ENCODE assay signal across 27 cellular contexts in the genomic region with DNA sequence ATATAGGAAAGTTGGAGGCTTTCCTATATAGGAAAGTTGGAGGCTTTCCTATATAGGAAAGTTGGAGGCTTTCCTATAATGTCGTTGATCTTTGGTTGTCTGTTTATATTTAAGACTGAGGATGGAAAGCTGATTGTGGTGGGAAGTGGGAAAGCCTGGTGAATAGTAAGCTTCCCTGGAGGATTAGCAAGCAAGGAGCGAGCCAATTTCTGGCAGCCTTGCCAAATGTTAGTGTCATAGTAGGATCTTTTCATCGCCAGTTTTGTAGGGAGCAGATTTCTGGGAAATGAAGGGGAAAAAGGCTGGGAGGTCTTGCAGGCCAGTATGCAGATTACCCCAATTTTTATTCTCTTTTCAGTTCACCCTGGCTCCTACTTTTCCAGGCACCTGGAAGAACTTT.
"Had no signal": no experiment of that assay in that cellular context is flagged by ENCODE, and none has a peak within 500 bp of the region (broad histone marks: within the 10 kb centered on the region; RNA-seq: fewer than 3 reads in every experiment).

No MANE protein-coding gene starts in this region.

- FAIRE-seq: frontal cortex, islet of Langerhans had no signal

- H3K36me3 ChIP-seq: adrenal gland, left ventricle myocardium inferior, neutrophil, ovary, stomach, suprapubic skin, tibial artery, upper lobe of right lung had no signal

- H3K27ac ChIP-seq: adrenal gland, left ventricle myocardium inferior, neutrophil, ovary, stomach, suprapubic skin, tibial artery, upper lobe of right lung had no signal

- ATAC-seq: effector memory CD8-positive, alpha-beta T cell; sciatic nerve; stimulated activated naive B cell treated with anti-CD40 and anti-IgM and Interleukin-4, amounts not matched to agents 10 μg/mL and 1 μg/mL and 100 μg/mL, for 72 hours; upper lobe of right lung had no signal

- DNase-seq: activated CD4-positive, alpha-beta T cell treated with anti-CD3 and anti-CD28 coated beads for 4 hours; activated CD4-positive, alpha-beta T cell treated with anti-CD3 and anti-CD28 coated beads, Interleukin-2, amount 50 U/mL, for 4 hours; activated CD8-positive, alpha-beta memory T cell treated with anti-CD3 and anti-CD28 coated beads for 24 hours; activated effector memory CD4-positive, alpha-beta T cell treated with Interleukin-2 at 50 U/mL for 16 hours; activated naive CD4-positive, alpha-beta T cell treated with Interleukin-2 at 50 U/mL for 16 hours; adrenal gland; aorta; cortex of kidney; effector memory CD8-positive, alpha-beta T cell; erythroblast; left ventricle myocardium inferior; naive B cell; nephron progenitor cell; ovary; retina; stimulated activated CD4-positive, alpha-beta T cell treated with anti-CD3 and anti-CD28 coated beads, Interleukin-1b, Interleukin-23, amount 100 ng/mL, for 48 hours; stimulated activated naive B cell treated with anti-CD40 and anti-IgM and Interleukin-4, amounts not matched to agents 10 μg/mL and 1 μg/mL and 100 μg/mL, for 72 hours; stomach; T-helper 1 cell; tibial artery; upper lobe of right lung had no signal

- H3K4me1 ChIP-seq: adrenal gland, upper lobe of right lung had no signal

- H3K4me3 ChIP-seq: adrenal gland, left ventricle myocardium inferior, ovary, smooth muscle cell, stomach, suprapubic skin, tibial artery, upper lobe of right lung had no signal

- H3K4me2 ChIP-seq: smooth muscle cell had no signal

- H3K27me3 ChIP-seq: adrenal gland, neutrophil, ovary, stomach, suprapubic skin, tibial artery, upper lobe of right lung had no signal

- H3K9me3 ChIP-seq: adrenal gland, neutrophil, ovary, suprapubic skin, upper lobe of right lung had no signal
